In the genomic region with DNA sequence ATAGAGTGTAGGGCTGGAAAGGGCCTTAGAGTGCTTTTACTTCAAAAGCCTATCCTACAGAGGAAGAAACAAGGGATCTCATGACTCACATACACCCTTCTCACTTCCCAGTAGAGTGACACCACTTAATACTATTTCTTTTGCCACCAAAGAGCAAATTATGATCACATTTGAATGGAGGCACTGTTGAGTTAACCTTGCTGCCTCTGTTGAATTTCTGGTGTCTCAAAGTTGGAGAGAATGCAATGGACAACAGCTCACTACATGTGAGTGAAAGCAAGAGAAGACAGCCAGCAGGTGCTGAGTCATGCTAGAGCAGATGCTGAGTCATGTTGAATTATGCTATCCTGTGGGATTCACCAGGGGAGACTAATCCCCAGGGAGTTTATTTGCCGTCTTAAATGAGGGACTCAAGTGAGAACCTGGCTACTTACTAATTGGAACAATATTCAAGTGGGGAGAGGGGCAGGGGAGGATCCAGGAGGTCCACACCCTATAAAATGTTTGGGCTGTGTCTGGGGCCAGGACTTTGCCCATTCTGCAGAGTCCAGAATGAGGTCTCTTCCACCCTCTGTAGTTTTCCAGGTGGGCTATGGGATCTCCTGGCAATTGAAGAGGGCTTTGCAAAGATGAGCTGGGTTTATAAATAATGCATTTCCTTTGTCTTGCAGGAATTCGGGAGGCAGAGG, we compare ENCODE assay signal across 2 cellular contexts.
A peak's percentile ranks its signal among the peaks of the same experiment; 100 is the strongest.
TF ChIP-seq lines count a peak whose summit lies in the region.

No MANE protein-coding gene starts in this region.

TF ChIP-seq in HepG2, 621 proteins besides CTCF, POLR2A, EP300 and RAD21 (continued from another document):
- TF ChIP-seq, protein P1, sequence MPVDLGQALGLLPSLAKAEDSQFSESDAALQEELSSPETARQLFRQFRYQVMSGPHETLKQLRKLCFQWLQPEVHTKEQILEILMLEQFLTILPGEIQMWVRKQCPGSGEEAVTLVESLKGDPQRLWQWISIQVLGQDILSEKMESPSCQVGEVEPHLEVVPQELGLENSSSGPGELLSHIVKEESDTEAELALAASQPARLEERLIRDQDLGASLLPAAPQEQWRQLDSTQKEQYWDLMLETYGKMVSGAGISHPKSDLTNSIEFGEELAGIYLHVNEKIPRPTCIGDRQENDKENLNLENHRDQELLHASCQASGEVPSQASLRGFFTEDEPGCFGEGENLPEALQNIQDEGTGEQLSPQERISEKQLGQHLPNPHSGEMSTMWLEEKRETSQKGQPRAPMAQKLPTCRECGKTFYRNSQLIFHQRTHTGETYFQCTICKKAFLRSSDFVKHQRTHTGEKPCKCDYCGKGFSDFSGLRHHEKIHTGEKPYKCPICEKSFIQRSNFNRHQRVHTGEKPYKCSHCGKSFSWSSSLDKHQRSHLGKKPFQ (CRISPR knock-in tag; IDR thresholded peaks at IDR 0.05; ENCODE audit: insufficient replicate concordance): no peak
- peak; percentile 71 for TF ChIP-seq NFE2L2 (IDR thresholded peaks at IDR 0.05; ENCODE audit: low read length)
- peak; percentile 71 for TF ChIP-seq MAFF (IDR thresholded peaks at IDR 0.05; ENCODE audit: low read depth, low read length)

TF ChIP-seq in HEK293T, 16 proteins besides CTCF, POLR2A, EP300 and RAD21 (continued from another document):
- no peak for TF ChIP-seq FOXM1 (IDR thresholded peaks at IDR 0.05; ENCODE audit: borderline replicate concordance)
- no peak for TF ChIP-seq BHLHE40 (IDR thresholded peaks at IDR 0.05; ENCODE audit: borderline replicate concordance)
- TF ChIP-seq, protein P2, sequence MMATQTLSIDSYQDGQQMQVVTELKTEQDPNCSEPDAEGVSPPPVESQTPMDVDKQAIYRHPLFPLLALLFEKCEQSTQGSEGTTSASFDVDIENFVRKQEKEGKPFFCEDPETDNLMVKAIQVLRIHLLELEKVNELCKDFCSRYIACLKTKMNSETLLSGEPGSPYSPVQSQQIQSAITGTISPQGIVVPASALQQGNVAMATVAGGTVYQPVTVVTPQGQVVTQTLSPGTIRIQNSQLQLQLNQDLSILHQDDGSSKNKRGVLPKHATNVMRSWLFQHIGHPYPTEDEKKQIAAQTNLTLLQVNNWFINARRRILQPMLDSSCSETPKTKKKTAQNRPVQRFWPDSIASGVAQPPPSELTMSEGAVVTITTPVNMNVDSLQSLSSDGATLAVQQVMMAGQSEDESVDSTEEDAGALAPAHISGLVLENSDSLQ (IDR thresholded peaks at IDR 0.05): no peak
- TF ChIP-seq NFRKB (IDR thresholded peaks at IDR 0.05): no peak
- no peak for TF ChIP-seq FOXA1 (IDR thresholded peaks at IDR 0.05)
- no peak for TF ChIP-seq ZNF384 (IDR thresholded peaks at IDR 0.05)
- TF ChIP-seq FOXK2 (IDR thresholded peaks at IDR 0.05): no peak
